ENCODE assay signal across 1 cellular context in genomic region chr20:41617931-41618806, GRCh38.
TF ChIP-seq lines count a peak whose summit lies in the region.

TSS of gene CHD6 (minus strand) at chr20:41618377. CDS start at chr20:41551337, 67,040 bp downstream.

TF ChIP-seq in HepG2, 621 proteins besides CTCF, POLR2A, EP300 and RAD21 (continued from another document and continues in another):
- TF ChIP-seq TRAFD1 (CRISPR knock-in tag; IDR thresholded peaks at IDR 0.05; ENCODE audit: borderline replicate concordance) (no peak), PPARG (CRISPR knock-in tag; conservative IDR thresholded peaks at IDR 0.05) (0 out of 2 replicates have a peak, but pooled peaks have one; percentile 26), ZNF282 (IDR thresholded peaks at IDR 0.05; ENCODE audit: partially characterized antibody) (no peak), ARID4A (CRISPR knock-in tag; IDR thresholded peaks at IDR 0.05; ENCODE audit: borderline replicate concordance) (0 out of 2 replicates have a peak, but pooled peaks have one; percentile 7), SNAPC5 (CRISPR knock-in tag; IDR thresholded peaks at IDR 0.05; ENCODE audit: borderline replicate concordance) (0 out of 2 replicates have a peak, but pooled peaks have one; percentile 10), ZNF350 (CRISPR knock-in tag; IDR thresholded peaks at IDR 0.05; ENCODE audit: borderline replicate concordance, low read depth) (no peak; the same call in 1 of the 2 replicates), SMARCC2 (IDR thresholded peaks at IDR 0.05) (no peak), HOMEZ (CRISPR knock-in tag; IDR thresholded peaks at IDR 0.05; ENCODE audit: low read depth) (peak; percentile 61; the same call in 1 of the 2 replicates), ZFP1 (CRISPR knock-in tag; IDR thresholded peaks at IDR 0.05) (no peak; the same call in 1 of the 2 replicates), TARDBP (CRISPR knock-in tag; IDR thresholded peaks at IDR 0.05) (no peak; the same call in 1 of the 2 replicates), ATAD3A (CRISPR knock-in tag; IDR thresholded peaks at IDR 0.05) (no peak), RBM39 (IDR thresholded peaks at IDR 0.05; ENCODE audit: low read depth, low read length, poor library complexity, severe bottlenecking) (no peak), ZNF136 (CRISPR knock-in tag; IDR thresholded peaks at IDR 0.05; ENCODE audit: low read depth) (no peak), THAP7 (CRISPR knock-in tag; IDR thresholded peaks at IDR 0.05) (no peak), ZFP36L2 (CRISPR knock-in tag; IDR thresholded peaks at IDR 0.05) (peak; percentile 89), ZFP82 (CRISPR knock-in tag; IDR thresholded peaks at IDR 0.05; ENCODE audit: borderline replicate concordance) (no peak), ZNF776 (CRISPR knock-in tag; IDR thresholded peaks at IDR 0.05) (no peak), MED13 (CRISPR knock-in tag; IDR thresholded peaks at IDR 0.05) (no peak), BRCA1 (CRISPR knock-in tag; IDR thresholded peaks at IDR 0.05) (no peak), HOXD1 (CRISPR knock-in tag; IDR thresholded peaks at IDR 0.05) (0 out of 2 replicates have a peak, but pooled peaks have one; percentile 20), ZNF33A (CRISPR knock-in tag; IDR thresholded peaks at IDR 0.05; ENCODE audit: borderline replicate concordance) (no peak), THRA (CRISPR knock-in tag; IDR thresholded peaks at IDR 0.05; ENCODE audit: borderline replicate concordance) (0 out of 2 replicates have a peak, but pooled peaks have one; percentile 63), ISX (CRISPR knock-in tag; conservative IDR thresholded peaks at IDR 0.05) (no peak), MTF1 (CRISPR knock-in tag; IDR thresholded peaks at IDR 0.05) (no peak), MBNL3 (CRISPR knock-in tag; conservative IDR thresholded peaks at IDR 0.05) (no peak), ZNF775 (CRISPR knock-in tag; IDR thresholded peaks at IDR 0.05; ENCODE audit: borderline replicate concordance) (no peak), SP1 (IDR thresholded peaks at IDR 0.05) (no peak), SP1 (CRISPR knock-in tag; IDR thresholded peaks at IDR 0.05) (peak; percentile 80), ZNF256 (CRISPR knock-in tag; conservative IDR thresholded peaks at IDR 0.05) (no peak), SALL1 (CRISPR knock-in tag; IDR thresholded peaks at IDR 0.05) (peak; percentile 36), HMGXB4 (CRISPR knock-in tag; IDR thresholded peaks at IDR 0.05; ENCODE audit: borderline replicate concordance in 1 of 2, low read depth in 1 of 2) (peak; percentile 53 to 59; a peak in 2 of 4 replicates), ETV6 (CRISPR knock-in tag; conservative IDR thresholded peaks at IDR 0.05) (no peak), ZFP36L1 (CRISPR knock-in tag; IDR thresholded peaks at IDR 0.05) (no peak), SP5 (CRISPR knock-in tag; IDR thresholded peaks at IDR 0.05; ENCODE audit: borderline replicate concordance, low read depth) (peak; percentile 79; the same call in 1 of the 2 replicates), ZNF329 (CRISPR knock-in tag; IDR thresholded peaks at IDR 0.05; ENCODE audit: low read depth) (no peak), SRF (IDR thresholded peaks at IDR 0.05; ENCODE audit: low read depth, low read length) (no peak), MTA1 (CRISPR knock-in tag; IDR thresholded peaks at IDR 0.05; ENCODE audit: borderline replicate concordance) (no peak), KIAA2018 (CRISPR knock-in tag; IDR thresholded peaks at IDR 0.05; ENCODE audit: borderline replicate concordance) (no peak), CBX5 (CRISPR knock-in tag; IDR thresholded peaks at IDR 0.05; ENCODE audit: borderline replicate concordance) (no peak), ZNF619 (CRISPR knock-in tag; IDR thresholded peaks at IDR 0.05) (no peak)
